Comparison of ENCODE assay signal across 8 cellular contexts in genomic region chr3:160754855-160755747, GRCh38. TPM values are rescaled to one million over a fixed set of nuclear protein-coding genes. Genes with fewer than 3 reads are reported as not detected.
A peak's percentile ranks its signal among the peaks of the same experiment; 100 is the strongest.
DNase-seq lines count a peak whose midpoint lies in the region; ATAC-seq and TF ChIP-seq lines count a peak whose summit lies in the region.

No MANE protein-coding gene starts in this region.

- peak; percentile 94 for ATAC-seq in GM21381 (IDR thresholded peaks at IDR 0.05; ENCODE audit: unreplicated experiment)
- ATAC-seq in activated CD8-positive, alpha-beta memory T cell treated with anti-CD3 and anti-CD28 coated beads, Interleukin-2, amount 10 ng/mL, durations not matched to agents 7 days and 5 days = peak; percentile 86
- ATAC-seq in effector memory CD8-positive, alpha-beta T cell (replicated peaks) = peak; percentile 79

- no peaks in the 10 kb centered on the region for H3K79me2 ChIP-seq in mesendoderm (ENCODE audit: control insufficient read depth, insufficient read depth, low read length)

- H3K27ac Mint-ChIP-seq in Caco-2 (ENCODE audit: unreplicated experiment) = peak overlapping the region; percentile 90
- H3K27ac Mint-ChIP-seq in activated CD8-positive, alpha-beta memory T cell treated with anti-CD3 and anti-CD28 coated beads, Interleukin-2, amount 10 ng/mL, durations not matched to agents 7 days and 5 days = peak overlapping the region; percentile 89
- H3K27ac Mint-ChIP-seq in effector memory CD8-positive, alpha-beta T cell = peak overlapping the region; percentile 93 to 95

- whole genome bisulfite sequencing in mesendoderm (ENCODE audit: extremely low coverage, insufficient coverage, low lambda C conversion rate) = no CpG with 5 or more reads among the region's 85 CpGs

- no peak overlapping the region for H4K8ac ChIP-seq in mesendoderm (ENCODE audit: low read depth, low read length)

- no peak for TF ChIP-seq CTCF in Caco-2 (IDR thresholded peaks at IDR 0.05; ENCODE audit: insufficient read depth in 1 of 2, low read depth in 1 of 2, low read length in 1 of 2, severe bottlenecking in 1 of 2, unreplicated experiment in 1 of 2)

- H2BK15ac ChIP-seq in mesendoderm (replicated peaks; ENCODE audit: low read depth) = no peak overlapping the region

- H2BK120ac ChIP-seq in mesendoderm (ENCODE audit: low read depth, low read length) = no peak overlapping the region

- peak overlapping the region; percentile 85 for H3K4me3 Mint-ChIP-seq in Caco-2 (ENCODE audit: unreplicated experiment)
- H3K4me3 Mint-ChIP-seq in activated CD8-positive, alpha-beta memory T cell treated with anti-CD3 and anti-CD28 coated beads, Interleukin-2, amount 10 ng/mL, durations not matched to agents 7 days and 5 days = peak overlapping the region; percentile 97
- peak overlapping the region; percentile 92 to 96 for H3K4me3 Mint-ChIP-seq in effector memory CD8-positive, alpha-beta T cell

- peaks cover 6% of the 10 kb centered on the region for H3K36me3 Mint-ChIP-seq in Caco-2 (ENCODE audit: insufficient read depth, unreplicated experiment)
- H3K36me3 Mint-ChIP-seq in activated CD8-positive, alpha-beta memory T cell treated with anti-CD3 and anti-CD28 coated beads, Interleukin-2, amount 10 ng/mL, durations not matched to agents 7 days and 5 days = peaks cover 2% of the 10 kb centered on the region
- peaks cover 22% of the 10 kb centered on the region for H3K36me3 Mint-ChIP-seq in effector memory CD8-positive, alpha-beta T cell (ENCODE audit: insufficient read depth)

- H3K9me3 ChIP-seq in Caco-2 = no peaks in the 10 kb centered on the region

- POLR2A ChIA-PET in Caco-2 (lab: Charles Lee) = interaction anchor here (1.1 kb wide), 1 partner anchor 13 kb away, joined by 3 read pairs; no protein-coding TSS in a partner anchor

- H3K4me2 ChIP-seq in mesendoderm (ENCODE audit: low read length) = peak overlapping the region; percentile 93

- H3K36me3 ChIP-seq in Caco-2 (ENCODE audit: control insufficient read depth, insufficient read depth, low read length) (no peaks in the 10 kb centered on the region), mesendoderm (ENCODE audit: control insufficient read depth, insufficient read depth, low read length) (no peaks in the 10 kb centered on the region)

- H2BK5ac ChIP-seq in mesendoderm (ENCODE audit: low read length) = no peak overlapping the region

- H3K27me3 ChIP-seq in Caco-2 (replicated peaks; ENCODE audit: control insufficient read depth, insufficient read depth, low read length) (no peaks in the 10 kb centered on the region; the same call in 1 of the 2 replicates), mesendoderm (ENCODE audit: insufficient read depth, low read length, poor library complexity) (peaks cover 2% of the 10 kb centered on the region)

- CTCF ChIA-PET in Caco-2 (lab: Charles Lee) = interaction anchor here (1.1 kb wide), 1 partner anchor 138 kb away, joined by 3 read pairs; no protein-coding TSS in a partner anchor
- CTCF ChIA-PET in activated CD8-positive, alpha-beta memory T cell treated with anti-CD3 and anti-CD28 coated beads, Interleukin-2, amount 10 ng/mL, durations not matched to agents 7 days and 5 days (lab: Charles Lee) = interaction anchor here (0.6 to 1.5 kb wide), 4 partner anchors 8 to 304 kb away, joined by 3 to 4 read pairs (median 3); no protein-coding TSS in a partner anchor

- peaks cover 11% of the 10 kb centered on the region for H3K4me1 ChIP-seq in Caco-2
- H3K4me1 ChIP-seq in mesendoderm (ENCODE audit: control insufficient read depth, low read depth, low read length) = peaks cover 4% of the 10 kb centered on the region

- H2AK5ac ChIP-seq in mesendoderm (ENCODE audit: low read length) = no peak overlapping the region

- H3K4ac ChIP-seq in mesendoderm (ENCODE audit: low read depth, low read length) = no peak overlapping the region

- H3K23ac ChIP-seq in mesendoderm (ENCODE audit: low read length) = no peak overlapping the region

- BruUV-seq in Caco-2 (replicated peaks; lab: Mats Ljungman, UMichigan) = TSS peak; percentile 78

- peak overlapping the region; percentile 71 for H3K9ac ChIP-seq in mesendoderm (ENCODE audit: low read length)

- peak overlapping the region; percentile 43 for H3K18ac ChIP-seq in mesendoderm (ENCODE audit: low read length)

- H3K27me3 Mint-ChIP-seq in Caco-2 (ENCODE audit: insufficient read depth, unreplicated experiment) = peaks cover 11% of the 10 kb centered on the region
- H3K27me3 Mint-ChIP-seq in activated CD8-positive, alpha-beta memory T cell treated with anti-CD3 and anti-CD28 coated beads, Interleukin-2, amount 10 ng/mL, durations not matched to agents 7 days and 5 days = peaks cover 21% of the 10 kb centered on the region
- no peaks in the 10 kb centered on the region for H3K27me3 Mint-ChIP-seq in effector memory CD8-positive, alpha-beta T cell

- H3K4me1 Mint-ChIP-seq in Caco-2 (ENCODE audit: low read depth, unreplicated experiment) = no peaks in the 10 kb centered on the region
- peaks cover 32% of the 10 kb centered on the region for H3K4me1 Mint-ChIP-seq in activated CD8-positive, alpha-beta memory T cell treated with anti-CD3 and anti-CD28 coated beads, Interleukin-2, amount 10 ng/mL, durations not matched to agents 7 days and 5 days
- peaks cover 29 to 35% of the 10 kb centered on the region in 2 donors for H3K4me1 Mint-ChIP-seq in effector memory CD8-positive, alpha-beta T cell (ENCODE audit: low read depth in 2 of 2)

- H3K9me3 Mint-ChIP-seq in Caco-2 (ENCODE audit: unreplicated experiment) = no peaks in the 10 kb centered on the region
- no peaks in the 10 kb centered on the region for H3K9me3 Mint-ChIP-seq in activated CD8-positive, alpha-beta memory T cell treated with anti-CD3 and anti-CD28 coated beads, Interleukin-2, amount 10 ng/mL, durations not matched to agents 7 days and 5 days (ENCODE audit: low read depth)
- H3K9me3 Mint-ChIP-seq in effector memory CD8-positive, alpha-beta T cell = no peaks in the 10 kb centered on the region

- peak overlapping the region; percentile 84 for H3K56ac ChIP-seq in mesendoderm (ENCODE audit: low read length)

- no peak overlapping the region for H3K27ac ChIP-seq in mesendoderm (ENCODE audit: low read depth, low read length)

- intact Hi-C loops in Caco-2 (cut with micrococcal nuclease; ENCODE audit: unreplicated experiment) = loop anchor here (1.0 to 10.0 kb wide), 7 partner anchors 30 to 667 kb away; partner anchors contain the start of genes KPNA4 and NMD3

- H4K5ac ChIP-seq in mesendoderm (ENCODE audit: low read length) = no peak overlapping the region

- peak overlapping the region; percentile 63 for H3K4me3 ChIP-seq in Caco-2 (ENCODE audit: low read depth, low read length)
- peak overlapping the region; percentile 32 for H3K4me3 ChIP-seq in mesendoderm (ENCODE audit: low read length)

- no peaks in the 10 kb centered on the region for H3K79me1 ChIP-seq in mesendoderm (ENCODE audit: low read length)

- DNase-seq in Caco-2 (peak; percentile 89 to 92), HT1080 (ENCODE audit: low read depth) (peak; percentile 92), NOMO-1 treated with DMSO at 0.1 percent for 48 hours (lab: John Stamatoyannopoulos, UW; ENCODE audit: unreplicated experiment) (peak; percentile 94), mesendoderm (peak; percentile 90)
- peak; percentile 95 for DNase-seq in activated CD8-positive, alpha-beta memory T cell treated with anti-CD3 and anti-CD28 coated beads, Interleukin-2, amount 10 ng/mL, durations not matched to agents 7 days and 5 days
- peak; percentile 80 to 82 (median 81) for DNase-seq in effector memory CD8-positive, alpha-beta T cell
- DNase-seq in stimulated activated CD8-positive, alpha-beta memory T cell treated with anti-CD3 and anti-CD28 coated beads, Interleukin-12 subunit alpha, Interleukin-12 subunit beta, amount 100 ng/mL, for 24 hours (ENCODE audit: extremely low read depth) = peak; percentile 75

RNA-seq across cellular contexts. Expression of gene PPM1L, which starts 0.9 kb away (rescaled TPM):
- 2.0 and 2.4 TPM in 2 replicates for total RNA-seq in Caco-2 (2022)
- total RNA-seq in HT1080 (2014; rRNA removed; shearing (Covaris generic)) = 2.7 and 4.3 TPM in 2 replicates
- 1.3 and 1.7 TPM in 2 replicates for polyA plus RNA-seq in HT1080 (2015; cell fraction: cytosol; rRNA removed)
- polyA plus RNA-seq in HT1080 (2015; cell fraction: nucleus; rRNA removed) = 2.5 and 3.5 TPM in 2 replicates
- 1 to 10 TPM; 5.0 to 8.3 TPM for total RNA-seq in activated CD8-positive, alpha-beta memory T cell treated with anti-CD3 and anti-CD28 coated beads, Interleukin-2, amount 10 ng/mL, durations not matched to agents 7 days and 5 days
- polyA plus RNA-seq in mesendoderm (2013, experiment 1 of 2) = 2.0 TPM
- polyA plus RNA-seq in mesendoderm (2013, experiment 2 of 2) = 2.3 TPM
